Comparison of ENCODE assay signal across 9 cellular contexts in genomic region chr5:16539169-16539666, GRCh38.
DNase-seq lines count a peak whose midpoint lies in the region; ATAC-seq and TF ChIP-seq lines count a peak whose summit lies in the region.
"Had no signal": no experiment of that assay in that cellular context is flagged by ENCODE, and none has a peak within 500 bp of the region (broad histone marks: within the 10 kb centered on the region; RNA-seq: fewer than 3 reads in every experiment).

No MANE protein-coding gene starts in this region.

- no peak overlapping the region for H3K4me3 ChIP-seq in heart right ventricle
- no peak overlapping the region for H3K4me3 ChIP-seq in sigmoid colon

- no peak for TF ChIP-seq CTCF in heart right ventricle (IDR thresholded peaks at IDR 0.05)
- TF ChIP-seq CTCF in sigmoid colon (IDR thresholded peaks at IDR 0.05), result no peak

- no peaks in the 10 kb centered on the region for H3K27me3 ChIP-seq in heart right ventricle
- no peaks in the 10 kb centered on the region for H3K27me3 ChIP-seq in sigmoid colon

- peak overlapping the region; percentile 51 to 94 (median 88) for H3K27ac ChIP-seq in heart right ventricle
- H3K27ac ChIP-seq in sigmoid colon, result peak overlapping the region; percentile 56 to 76 (median 66)

- 31 to 33% methylated on average over 12 of the region's 12 CpGs for WGBS in heart right ventricle, 2 donors
- WGBS in sigmoid colon, 2 donors, result 12 to 58% methylated on average over 12 of the region's 12 CpGs

- H3K4me1 ChIP-seq in heart right ventricle (peaks cover 3 to 57% (median 33%) of the 10 kb centered on the region in 9 donors), sigmoid colon (peaks cover 0 to 16% (median 8%) of the 10 kb centered on the region in 4 donors)

- TF ChIP-seq POLR2A in sigmoid colon (IDR thresholded peaks at IDR 0.05), result no peak
- TF ChIP-seq POLR2A in GM18505 (IDR thresholded peaks at IDR 0.05; ENCODE audit: borderline replicate concordance, extremely low read depth, insufficient read depth, insufficient read length), result no peak

- DNase-seq in ELR (ENCODE audit: low read depth) (peak; percentile 91), amniotic epithelial cell (ENCODE audit: low read depth) (peak; percentile 68), heart right ventricle (peak; percentile 73 to 75), sigmoid colon (peak; percentile 89), SIG-M5 treated with dmso at 0.1 percent for 504 hours (lab: John Stamatoyannopoulos, UW; ENCODE audit: unreplicated experiment) (no peak), NCI-H748 (lab: John Stamatoyannopoulos, UW; ENCODE audit: unreplicated experiment) (no peak), SKM-1 treated with dmso at 0.1 percent for 144 hours (lab: John Stamatoyannopoulos, UW; ENCODE audit: unreplicated experiment) (no peak)
- DNase-seq: GDM1 had no signal

- TF ChIP-seq EP300 in sigmoid colon (IDR thresholded peaks at IDR 0.05), result peak in 1 of 4 donors; percentile 38

- intact Hi-C loops in heart right ventricle (cut with DNase I), result loop anchor here in 1 of 10 donors (5.0 kb wide), 1 partner anchor 47 kb away; no protein-coding TSS in a partner anchor
- intact Hi-C loops in sigmoid colon (cut with DNase I), result no loop called here

- no peaks in the 10 kb centered on the region for H3K9me3 ChIP-seq in heart right ventricle
- no peaks in the 10 kb centered on the region for H3K9me3 ChIP-seq in sigmoid colon

- H3K36me3 ChIP-seq in heart right ventricle (no peaks in the 10 kb centered on the region), sigmoid colon (no peaks in the 10 kb centered on the region)

- ATAC-seq in heart right ventricle (peak; percentile 85 to 96 (median 92)), GM18505 (IDR thresholded peaks at IDR 0.05; ENCODE audit: unreplicated experiment) (no peak)

Comparison
In these comparisons a context has a peak if more than half of its experiments do, and no peak if none do; other contexts are left out.
1. DNase-seq: peak in ELR (single experiment), amniotic epithelial cell (single experiment), heart right ventricle (2 of 2) and sigmoid colon (single experiment); none in SIG-M5 treated with dmso at 0.1 percent for 504 hours (single experiment), NCI-H748 (single experiment) and SKM-1 treated with dmso at 0.1 percent for 144 hours (single experiment).